ENCODE assay signal across 30 cellular contexts in the genomic region with DNA sequence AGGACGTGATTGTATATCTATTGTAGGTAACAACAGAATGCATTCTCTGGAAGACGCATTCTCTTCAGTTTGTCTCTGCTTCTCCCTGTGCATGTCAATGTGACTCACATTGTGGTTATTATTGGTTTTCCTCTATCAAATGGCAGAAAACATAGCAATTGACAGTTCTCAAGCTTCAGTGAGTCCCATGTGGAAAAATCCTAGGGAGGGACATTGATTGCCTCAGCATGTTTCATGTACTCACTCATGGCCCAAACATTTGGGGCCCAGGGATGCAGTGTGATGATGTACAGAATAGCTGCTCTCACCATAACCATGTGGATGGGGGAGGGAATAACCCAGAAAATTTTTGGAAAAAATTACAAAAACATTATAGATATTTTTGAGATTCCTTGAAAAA.
"Had no signal": no experiment of that assay in that cellular context is flagged by ENCODE, and none has a peak within 500 bp of the region (broad histone marks: within the 10 kb centered on the region; RNA-seq: fewer than 3 reads in every experiment).

No MANE protein-coding gene starts in this region.

- ATAC-seq: activated naive CD4-positive, alpha-beta T cell treated with anti-CD3 and anti-CD28 coated beads, Interleukin-2, amount 50 U/mL, for 72 hours; activated naive CD8-positive, alpha-beta T cell treated with anti-CD3 and anti-CD28 coated beads, Interleukin-2, amount 50 U/mL, for 24 hours; activated T-cell treated with anti-CD3 and anti-CD28 coated beads, Interleukin-2, amount 50 U/mL, for 4 hours; body of pancreas; PC-3; SK-N-SH treated with all-trans-retinoic acid at 6 μM for 48 hours; T-helper 17 cell had no signal

- H3K4me1 ChIP-seq: ascending aorta, body of pancreas, SJSA1 had no signal

- H3K9me3 ChIP-seq: ascending aorta, body of pancreas, SJSA1 had no signal

- FAIRE-seq: RCC 7860, TTC549 had no signal

- H3K4me3 ChIP-seq: ascending aorta, body of pancreas, cardiac muscle cell, SJSA1 had no signal

- H3K27me3 ChIP-seq: ascending aorta, body of pancreas, cardiac muscle cell, SJSA1 had no signal

- H3K36me3 ChIP-seq: ascending aorta, cardiac muscle cell, SJSA1 had no signal

- H3K27ac ChIP-seq: ascending aorta, body of pancreas, cardiac muscle cell, SJSA1, VCaP had no signal

- DNase-seq: activated CD4-positive, alpha-beta memory T cell treated with anti-CD3 and anti-CD28 coated beads for 36 hours; activated CD4-positive, alpha-beta T cell treated with anti-CD3 and anti-CD28 coated beads, Interleukin-2, amount 10 ng/mL, durations not matched to agents 7 days and 5 days; activated CD4-positive, CD25-positive, alpha-beta regulatory T cell; activated CD8-positive, alpha-beta memory T cell treated with anti-CD3 and anti-CD28 coated beads for 24 hours; activated effector memory CD4-positive, alpha-beta T cell treated with anti-CD3 and anti-CD28 coated beads, Interleukin-2, amount 50 U/mL, for 16 hours; activated naive CD4-positive, alpha-beta T cell treated with Interleukin-2 at 50 U/mL for 16 hours; activated naive CD8-positive, alpha-beta T cell treated with anti-CD3 and anti-CD28 coated beads, Interleukin-2, amount 50 U/mL, for 24 hours; activated T-cell treated with anti-CD3 and anti-CD28 coated beads, Interleukin-2, amount 50 U/mL, for 4 hours; amniotic stem cell; body of pancreas; Kasumi-1; KBM-7; NCI-H1048; NCI-H146; NCI-H187 treated with DMSO at 0.1 percent for 48 hours; NCI-H2081 treated with DMSO at 0.1 percent for 48 hours; NCI-H446; NCI-H524; PC-3; SHP77; T-helper 17 cell; T1000 had no signal
